Comparison of ENCODE assay signal across 1 cellular context in genomic region chr7:6057316-6058128, GRCh38.
A peak's percentile ranks its signal among the peaks of the same experiment; 100 is the strongest.
TF ChIP-seq lines count a peak whose summit lies in the region.

No MANE protein-coding gene starts in this region.

TF ChIP-seq in K562, 482 proteins besides CTCF, POLR2A, EP300 and RAD21 (continues in another document):
- TF ChIP-seq KLF13 (tag; IDR thresholded peaks at IDR 0.05; ENCODE audit: borderline replicate concordance, low read depth): peak; percentile 34; the same call in 1 of the 2 replicates
- TF ChIP-seq ZNF407 (IDR thresholded peaks at IDR 0.05; ENCODE audit: low read depth): no peak
- TF ChIP-seq CREB3L1 (IDR thresholded peaks at IDR 0.05; ENCODE audit: borderline replicate concordance, low read depth): no peak
- no peak for TF ChIP-seq ZFX (CRISPR knock-in tag; IDR thresholded peaks at IDR 0.05)
- no peak for TF ChIP-seq ZNF668 (CRISPR knock-in tag; IDR thresholded peaks at IDR 0.05)
- TF ChIP-seq ARHGAP35 (IDR thresholded peaks at IDR 0.05; ENCODE audit: partially characterized antibody): no peak
- TF ChIP-seq CHD1 (IDR thresholded peaks at IDR 0.05; ENCODE audit: low read length): no peak
- no peak for TF ChIP-seq ZNF507 (tag; conservative IDR thresholded peaks at IDR 0.05)
- no peak for TF ChIP-seq ZBTB7A (IDR thresholded peaks at IDR 0.05; ENCODE audit: borderline replicate concordance, control insufficient read depth, low read depth, low read length)
- no peak for TF ChIP-seq ZNF12 (CRISPR knock-in tag; IDR thresholded peaks at IDR 0.05)
- peak; percentile 13 for TF ChIP-seq ARID1B (IDR thresholded peaks at IDR 0.05)
- no peak for TF ChIP-seq ZNF384 (IDR thresholded peaks at IDR 0.05; ENCODE audit: low read depth, low read length)
- TF ChIP-seq EGR1 (conservative IDR thresholded peaks at IDR 0.05): peak; percentile 50
- TF ChIP-seq SMARCE1 (IDR thresholded peaks at IDR 0.05): 0 out of 2 replicates have a peak, but pooled peaks have one; percentile 10
- no peak for TF ChIP-seq ZNF76 (CRISPR knock-in tag; IDR thresholded peaks at IDR 0.05; ENCODE audit: borderline replicate concordance)
- TF ChIP-seq ILK (tag; IDR thresholded peaks at IDR 0.05; ENCODE audit: borderline replicate concordance, low read depth): no peak
- TF ChIP-seq PHF8 (IDR thresholded peaks at IDR 0.05; ENCODE audit: borderline replicate concordance, low read length): no peak
- no peak for TF ChIP-seq HLTF (IDR thresholded peaks at IDR 0.05)
- no peak for TF ChIP-seq TCF7L2 (IDR thresholded peaks at IDR 0.05; ENCODE audit: low read depth, low read length)
- no peak for TF ChIP-seq ZNF696 (CRISPR knock-in tag; conservative IDR thresholded peaks at IDR 0.05)
- no peak for TF ChIP-seq SIRT6 (IDR thresholded peaks at IDR 0.05; ENCODE audit: low read depth, low read length)
- TF ChIP-seq ZSCAN32 (CRISPR knock-in tag; IDR thresholded peaks at IDR 0.05): no peak
- TF ChIP-seq MAZ (CRISPR knock-in tag; conservative IDR thresholded peaks at IDR 0.05 in 1 of 2, IDR thresholded peaks at IDR 0.05 in 1 of 2): 0 out of 4 replicates have a peak, but pooled peaks of 1 of the 2 experiments have one; percentile 16
- TF ChIP-seq FOXO4 (CRISPR knock-in tag; IDR thresholded peaks at IDR 0.05): no peak
- no peak for TF ChIP-seq BRD4 (IDR thresholded peaks at IDR 0.05)
- no peak for TF ChIP-seq PATZ1 (CRISPR knock-in tag; IDR thresholded peaks at IDR 0.05; ENCODE audit: borderline replicate concordance)
- no peak for TF ChIP-seq SMC3 (conservative IDR thresholded peaks at IDR 0.05; ENCODE audit: insufficient read depth, low read depth, low read length)
- TF ChIP-seq U2AF2 (optimal IDR thresholded peaks at IDR 0.05; ENCODE audit: low read depth, low read length): no peak
- peak; percentile 48; the same call in 1 of the 2 replicates for TF ChIP-seq BHLHE40 (IDR thresholded peaks at IDR 0.05; ENCODE audit: low read length)
- no peak for TF ChIP-seq FOXK1 (CRISPR knock-in tag; IDR thresholded peaks at IDR 0.05; ENCODE audit: borderline replicate concordance)
- TF ChIP-seq ID3 (CRISPR knock-in tag; IDR thresholded peaks at IDR 0.05): no peak
- TF ChIP-seq ID3 (tag; IDR thresholded peaks at IDR 0.05): no peak
- TF ChIP-seq HDAC2 (IDR thresholded peaks at IDR 0.05): no peak
- TF ChIP-seq L3MBTL2 (IDR thresholded peaks at IDR 0.05): no peak
- TF ChIP-seq SNAPC5 (CRISPR knock-in tag; IDR thresholded peaks at IDR 0.05): no peak
- TF ChIP-seq TAL1 (IDR thresholded peaks at IDR 0.05): no peak
- TF ChIP-seq AFF1 (IDR thresholded peaks at IDR 0.05; ENCODE audit: low read depth in 1 of 2, partially characterized antibody in 2 of 2): peak in 1 of 2 experiments; percentile 21
- TF ChIP-seq TAF9B (IDR thresholded peaks at IDR 0.05; ENCODE audit: partially characterized antibody): no peak
- TF ChIP-seq BRF2 (IDR thresholded peaks at IDR 0.05; ENCODE audit: borderline replicate concordance, insufficient read depth, insufficient read length): no peak
- TF ChIP-seq MCM3 (IDR thresholded peaks at IDR 0.05): no peak
- TF ChIP-seq SUPT5H (IDR thresholded peaks at IDR 0.05): peak; percentile 13; the same call in 1 of the 2 replicates
- TF ChIP-seq ZC3H11A (IDR thresholded peaks at IDR 0.05; ENCODE audit: low read depth, low read length): no peak
- TF ChIP-seq ZNF449 (CRISPR knock-in tag; IDR thresholded peaks at IDR 0.05): no peak
- no peak for TF ChIP-seq FOXJ2 (tag; IDR thresholded peaks at IDR 0.05)
- peak; percentile 39; the same call in 1 of the 2 replicates for TF ChIP-seq KAT7 (CRISPR knock-in tag; IDR thresholded peaks at IDR 0.05; ENCODE audit: borderline replicate concordance)
- no peak for TF ChIP-seq NFIX (CRISPR knock-in tag; IDR thresholded peaks at IDR 0.05; ENCODE audit: low read depth)
- no peak for TF ChIP-seq TEAD4 (IDR thresholded peaks at IDR 0.05; ENCODE audit: low read length)
- TF ChIP-seq TEAD4 (CRISPR knock-in tag; IDR thresholded peaks at IDR 0.05; ENCODE audit: borderline replicate concordance): no peak
